8 cellular contexts compared by ENCODE assay signal in the genomic region with DNA sequence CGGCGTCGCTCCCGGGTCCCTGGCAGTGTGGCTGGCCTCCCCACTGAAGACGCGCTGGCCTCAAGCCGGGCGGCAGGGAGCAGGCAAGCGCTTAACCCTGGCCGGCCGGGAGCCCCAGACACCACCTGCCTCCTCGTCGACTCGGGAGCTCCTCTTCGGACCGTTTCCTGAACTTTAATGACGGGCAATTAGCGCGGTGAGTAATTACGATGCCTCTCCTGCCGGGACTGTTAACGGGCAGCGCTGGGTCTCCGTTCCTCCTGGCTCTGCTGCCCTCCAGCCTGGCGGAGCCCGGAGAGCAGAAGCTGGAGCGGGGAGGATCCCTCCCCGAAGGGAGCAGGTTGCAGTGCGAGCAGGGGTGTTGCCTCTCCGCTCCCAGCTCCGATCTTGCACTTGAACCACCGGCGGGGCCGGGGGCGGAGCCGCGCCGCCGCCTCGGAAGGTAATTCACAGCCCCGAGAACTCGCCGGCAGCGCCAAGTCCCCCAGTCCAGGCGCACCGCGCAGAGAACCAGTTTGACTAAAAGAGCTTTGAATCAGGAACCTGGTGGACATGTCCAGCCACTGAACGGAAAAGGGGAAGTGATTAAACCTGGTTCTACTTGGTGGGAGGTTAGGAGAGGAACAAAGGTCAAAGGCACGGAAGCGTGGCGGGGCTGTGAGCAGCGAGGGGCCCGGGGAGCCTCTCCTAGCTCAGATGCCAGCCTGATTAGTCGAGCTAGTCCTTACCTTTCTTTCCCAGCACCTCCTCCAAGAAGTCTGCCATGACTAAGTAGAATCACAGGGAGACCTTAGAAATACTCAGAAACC. TPM values are rescaled to one million over a fixed set of nuclear protein-coding genes. Genes with fewer than 3 reads are reported as not detected.
A peak's percentile ranks its signal among the peaks of the same experiment; 100 is the strongest.
DNase-seq lines count a peak whose midpoint lies in the region; ATAC-seq and TF ChIP-seq lines count a peak whose summit lies in the region.

No MANE protein-coding gene starts in this region.

- peaks cover 44% of the 10 kb centered on the region for H3K27me3 Mint-ChIP-seq in activated CD8-positive, alpha-beta memory T cell treated with anti-CD3 and anti-CD28 coated beads, Interleukin-2, amount 10 ng/mL, durations not matched to agents 7 days and 5 days
- H3K27me3 Mint-ChIP-seq in natural killer cell treated with Interleukin-12 subunit alpha and Interleukin-12 subunit beta and Interleukin-15 and Interleukin-18, amount 100 ng/mL, for 72 hours, result peaks cover 0 to 12% of the 10 kb centered on the region in 2 donors

- H3K27me3 ChIP-seq in tibial artery, result peaks cover 0 to 65% of the 10 kb centered on the region in 2 donors

- DNase-seq in AG10803 (ENCODE audit: low read depth), result no peak
- peak; percentile 58 for DNase-seq in NCI-H510A (lab: John Stamatoyannopoulos, UW)
- DNase-seq in activated CD8-positive, alpha-beta memory T cell treated with anti-CD3 and anti-CD28 coated beads, Interleukin-2, amount 10 ng/mL, durations not matched to agents 7 days and 5 days, result peak; percentile 55
- DNase-seq in natural killer cell treated with Interleukin-12 subunit alpha and Interleukin-12 subunit beta and Interleukin-15 and Interleukin-18, amount 100 ng/mL, for 72 hours (ENCODE audit: low spot score), result no peak
- DNase-seq in tibial artery, result no peak
- no peak for DNase-seq in epidermal melanocyte (ENCODE audit: insufficient read length, low spot score)

- no peak overlapping the region for H3K27ac ChIP-seq in tibial artery

- H3K27ac Mint-ChIP-seq in activated CD8-positive, alpha-beta memory T cell treated with anti-CD3 and anti-CD28 coated beads, Interleukin-2, amount 10 ng/mL, durations not matched to agents 7 days and 5 days, result no peak overlapping the region
- no peak overlapping the region for H3K27ac Mint-ChIP-seq in natural killer cell treated with Interleukin-12 subunit alpha and Interleukin-12 subunit beta and Interleukin-15 and Interleukin-18, amount 100 ng/mL, for 72 hours

- H3K9me3 Mint-ChIP-seq in activated CD8-positive, alpha-beta memory T cell treated with anti-CD3 and anti-CD28 coated beads, Interleukin-2, amount 10 ng/mL, durations not matched to agents 7 days and 5 days (ENCODE audit: low read depth), result no peaks in the 10 kb centered on the region
- no peaks in the 10 kb centered on the region for H3K9me3 Mint-ChIP-seq in natural killer cell treated with Interleukin-12 subunit alpha and Interleukin-12 subunit beta and Interleukin-15 and Interleukin-18, amount 100 ng/mL, for 72 hours

- intact Hi-C loops in tibial artery (cut with DNase I; ENCODE audit: low total_unique reads), result no loop called here

- no peaks in the 10 kb centered on the region for H3K36me3 Mint-ChIP-seq in activated CD8-positive, alpha-beta memory T cell treated with anti-CD3 and anti-CD28 coated beads, Interleukin-2, amount 10 ng/mL, durations not matched to agents 7 days and 5 days
- no peaks in the 10 kb centered on the region for H3K36me3 Mint-ChIP-seq in natural killer cell treated with Interleukin-12 subunit alpha and Interleukin-12 subunit beta and Interleukin-15 and Interleukin-18, amount 100 ng/mL, for 72 hours

- no peaks in the 10 kb centered on the region for H3K9me3 ChIP-seq in tibial artery

- H3K4me3 Mint-ChIP-seq in activated CD8-positive, alpha-beta memory T cell treated with anti-CD3 and anti-CD28 coated beads, Interleukin-2, amount 10 ng/mL, durations not matched to agents 7 days and 5 days, result peak overlapping the region; percentile 73
- peak overlapping the region; percentile 84 for H3K4me3 Mint-ChIP-seq in natural killer cell treated with Interleukin-12 subunit alpha and Interleukin-12 subunit beta and Interleukin-15 and Interleukin-18, amount 100 ng/mL, for 72 hours

- H3K4me1 Mint-ChIP-seq in activated CD8-positive, alpha-beta memory T cell treated with anti-CD3 and anti-CD28 coated beads, Interleukin-2, amount 10 ng/mL, durations not matched to agents 7 days and 5 days, result peaks cover 11% of the 10 kb centered on the region
- H3K4me1 Mint-ChIP-seq in natural killer cell treated with Interleukin-12 subunit alpha and Interleukin-12 subunit beta and Interleukin-15 and Interleukin-18, amount 100 ng/mL, for 72 hours (ENCODE audit: low read depth in 2 of 2), result peaks cover 11% of the 10 kb centered on the region in 2 donors

- TF ChIP-seq CTCF in AG10803 (conservative IDR thresholded peaks at IDR 0.05; ENCODE audit: low read length) (no peak), tibial artery (IDR thresholded peaks at IDR 0.05) (no peak)

- peak overlapping the region; percentile 52 for H3K4me3 ChIP-seq in AG10803 (ENCODE audit: low read length)
- peak overlapping the region; percentile 27 to 48 for H3K4me3 ChIP-seq in tibial artery

- ATAC-seq in GM21529 (IDR thresholded peaks at IDR 0.05; ENCODE audit: unreplicated experiment), result peak; percentile 49
- ATAC-seq in activated CD8-positive, alpha-beta memory T cell treated with anti-CD3 and anti-CD28 coated beads, Interleukin-2, amount 10 ng/mL, durations not matched to agents 7 days and 5 days, result peak; percentile 74
- ATAC-seq in esophagus mucosa, result peak; percentile 59
- peak; percentile 51 to 68 for ATAC-seq in natural killer cell treated with Interleukin-12 subunit alpha and Interleukin-12 subunit beta and Interleukin-15 and Interleukin-18, amount 100 ng/mL, for 72 hours

- no peaks in the 10 kb centered on the region for H3K36me3 ChIP-seq in tibial artery

- CTCF ChIA-PET in activated CD8-positive, alpha-beta memory T cell treated with anti-CD3 and anti-CD28 coated beads, Interleukin-2, amount 10 ng/mL, durations not matched to agents 7 days and 5 days (lab: Charles Lee), result interaction anchor here (0.8 to 6.0 kb wide), 8 partner anchors 14 to 429 kb away, joined by 3 to 36 read pairs (median 5); a partner anchor contains a TSS

- peaks cover 0 to 15% (median 13%) of the 10 kb centered on the region in 4 donors for H3K4me1 ChIP-seq in tibial artery

RNA-seq across cellular contexts. Expression of a gene that starts 18.3 kb away (rescaled TPM):
- under 1 TPM; 0.02 to 0.29 TPM for total RNA-seq in activated CD8-positive, alpha-beta memory T cell treated with anti-CD3 and anti-CD28 coated beads, Interleukin-2, amount 10 ng/mL, durations not matched to agents 7 days and 5 days
- total RNA-seq in esophagus mucosa, result 11.1 TPM
- total RNA-seq in natural killer cell treated with Interleukin-12 subunit alpha and Interleukin-12 subunit beta and Interleukin-15 and Interleukin-18, amount 100 ng/mL, for 72 hours, result under 1 TPM; 0.17 to 0.89 TPM

RNA-seq across cellular contexts. Expression of a gene that starts 33.6 kb away (rescaled TPM):
- total RNA-seq in activated CD8-positive, alpha-beta memory T cell treated with anti-CD3 and anti-CD28 coated beads, Interleukin-2, amount 10 ng/mL, durations not matched to agents 7 days and 5 days, result 10 to 100 TPM; 75.5 to 81.7 TPM
- 27.5 TPM for total RNA-seq in esophagus mucosa
- 10 to 100 TPM; 93.1 to 98.6 TPM for total RNA-seq in natural killer cell treated with Interleukin-12 subunit alpha and Interleukin-12 subunit beta and Interleukin-15 and Interleukin-18, amount 100 ng/mL, for 72 hours

Comparison
In these comparisons a context has a peak if more than half of its experiments do, and no peak if none do; other contexts are left out.
1. DNase-seq: peak in NCI-H510A (single experiment) and activated CD8-positive, alpha-beta memory T cell treated with anti-CD3 and anti-CD28 coated beads, Interleukin-2, amount 10 ng/mL, durations not matched to agents 7 days and 5 days (single experiment); none in AG10803 (single experiment), natural killer cell treated with Interleukin-12 subunit alpha and Interleukin-12 subunit beta and Interleukin-15 and Interleukin-18, amount 100 ng/mL, for 72 hours (single experiment), tibial artery (0 of 2) and epidermal melanocyte (single experiment).
2. Peak in every context shown above with its lines, with median percentiles within 50 percentile points of each other: ATAC-seq.